ENCODE assay signal across 26 cellular contexts in the genomic region with DNA sequence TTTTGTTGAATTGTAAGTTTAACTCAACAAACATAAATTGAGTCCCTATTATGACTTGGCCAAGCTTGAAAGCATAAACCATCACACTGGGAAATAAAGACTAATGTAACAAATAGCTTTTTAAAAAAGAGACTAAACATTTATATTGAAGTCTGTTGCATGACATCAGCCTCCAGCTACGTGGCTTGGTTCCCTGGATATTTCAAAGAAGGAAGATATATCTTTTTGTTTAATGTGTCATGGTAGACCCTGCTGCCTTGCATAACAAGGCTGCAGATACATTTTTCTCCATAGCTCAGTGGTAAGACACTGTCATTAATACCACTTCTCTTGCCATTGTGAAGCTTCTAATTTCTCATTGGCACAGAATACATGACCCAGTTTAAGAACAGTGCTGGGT. TPM values are rescaled to one million over a fixed set of nuclear protein-coding genes. Genes with fewer than 3 reads are reported as not detected.
"Had no signal": no experiment of that assay in that cellular context is flagged by ENCODE, and none has a peak within 500 bp of the region (broad histone marks: within the 10 kb centered on the region; RNA-seq: fewer than 3 reads in every experiment).

No MANE protein-coding gene starts in this region.

- ATAC-seq: body of pancreas, gastroesophageal sphincter, left ventricle myocardium superior, mucosa of descending colon, upper lobe of right lung had no signal

- H3K9me3 Mint-ChIP-seq: activated naive CD4-positive, alpha-beta T cell treated with anti-CD3 and anti-CD28 coated beads for 36 hours; activated naive CD8-positive, alpha-beta T cell treated with anti-CD3 and anti-CD28 coated beads, Interleukin-2, amount 10 ng/mL, durations not matched to agents 7 days and 5 days; stimulated activated naive CD8-positive, alpha-beta T cell treated with anti-CD3 and anti-CD28 coated beads, Interleukin-15, Interleukin-2, amounts not matched to agents 100 ng/mL and 50 ng/mL, for 24 hours; T-helper 1 cell treated with Interleukin-12 subunit alpha and Interleukin-12 subunit beta and Interleukin-4 antibody, amounts not matched to agents 30 μg/mL and 1 μg/mL, for 36 hours had no signal

- H3K9me3 ChIP-seq: body of pancreas, gastroesophageal sphincter, mucosa of descending colon, thyroid gland, upper lobe of right lung had no signal

- H3K4me3 ChIP-seq: body of pancreas, cardiac muscle cell, gastroesophageal sphincter, mucosa of descending colon, thyroid gland, upper lobe of right lung had no signal

- H3K27ac Mint-ChIP-seq: activated naive CD4-positive, alpha-beta T cell treated with anti-CD3 and anti-CD28 coated beads for 36 hours; activated naive CD8-positive, alpha-beta T cell treated with anti-CD3 and anti-CD28 coated beads, Interleukin-2, amount 10 ng/mL, durations not matched to agents 7 days and 5 days; stimulated activated naive CD8-positive, alpha-beta T cell treated with anti-CD3 and anti-CD28 coated beads, Interleukin-15, Interleukin-2, amounts not matched to agents 100 ng/mL and 50 ng/mL, for 24 hours; T-helper 1 cell treated with Interleukin-12 subunit alpha and Interleukin-12 subunit beta and Interleukin-4 antibody, amounts not matched to agents 30 μg/mL and 1 μg/mL, for 36 hours had no signal

- H3K4me1 ChIP-seq: body of pancreas, upper lobe of right lung had no signal

- H3K27ac ChIP-seq: body of pancreas, cardiac muscle cell, gastroesophageal sphincter, thyroid gland, upper lobe of right lung had no signal

- H3K27me3 ChIP-seq: body of pancreas, cardiac muscle cell, gastroesophageal sphincter, thyroid gland, upper lobe of right lung had no signal

- DNase-seq: activated CD4-positive, alpha-beta T cell treated with anti-CD3 and anti-CD28 coated beads for 4 hours; activated CD4-positive, alpha-beta T cell treated with anti-CD3 and anti-CD28 coated beads, Interleukin-2, amount 50 U/mL, for 48 hours; activated CD4-positive, CD25-positive, alpha-beta regulatory T cell; activated CD8-positive, alpha-beta memory T cell treated with anti-CD3 and anti-CD28 coated beads, Interleukin-2, amount 50 U/mL, for 48 hours; activated naive CD4-positive, alpha-beta T cell treated with anti-CD3 and anti-CD28 coated beads for 36 hours; activated naive CD8-positive, alpha-beta T cell treated with anti-CD3 and anti-CD28 coated beads, Interleukin-2, amount 10 ng/mL, durations not matched to agents 7 days and 5 days; activated T-cell treated with anti-CD3 and anti-CD28 coated beads, Interleukin-2, amount 50 U/mL, for 48 hours; body of pancreas; dermis blood vessel endothelial cell; effector CD8-positive, alpha-beta T cell; head of caudate nucleus; hypothalamus; left ventricle myocardium superior; mammary epithelial cell; mucosa of descending colon; occipital lobe; retina; stimulated activated CD4-positive, alpha-beta T cell treated with anti-CD3 and anti-CD28 coated beads, Interleukin-4, amount 100 ng/mL, for 1 hour; substantia nigra; thyroid gland; upper lobe of right lung had no signal

- H3K27me3 Mint-ChIP-seq: activated naive CD8-positive, alpha-beta T cell treated with anti-CD3 and anti-CD28 coated beads, Interleukin-2, amount 10 ng/mL, durations not matched to agents 7 days and 5 days; stimulated activated naive CD8-positive, alpha-beta T cell treated with anti-CD3 and anti-CD28 coated beads, Interleukin-15, Interleukin-2, amounts not matched to agents 100 ng/mL and 50 ng/mL, for 24 hours had no signal

- H3K4me3 Mint-ChIP-seq: activated naive CD4-positive, alpha-beta T cell treated with anti-CD3 and anti-CD28 coated beads for 36 hours; activated naive CD8-positive, alpha-beta T cell treated with anti-CD3 and anti-CD28 coated beads, Interleukin-2, amount 10 ng/mL, durations not matched to agents 7 days and 5 days; stimulated activated naive CD8-positive, alpha-beta T cell treated with anti-CD3 and anti-CD28 coated beads, Interleukin-15, Interleukin-2, amounts not matched to agents 100 ng/mL and 50 ng/mL, for 24 hours; T-helper 1 cell treated with Interleukin-12 subunit alpha and Interleukin-12 subunit beta and Interleukin-4 antibody, amounts not matched to agents 30 μg/mL and 1 μg/mL, for 36 hours had no signal

RNA-seq across cellular contexts. Expression of gene PSTPIP1, which starts 49.4 kb away (rescaled TPM):
- polyA plus RNA-seq: neural cell had no signal
